9 cellular contexts compared by ENCODE assay signal in the genomic region with DNA sequence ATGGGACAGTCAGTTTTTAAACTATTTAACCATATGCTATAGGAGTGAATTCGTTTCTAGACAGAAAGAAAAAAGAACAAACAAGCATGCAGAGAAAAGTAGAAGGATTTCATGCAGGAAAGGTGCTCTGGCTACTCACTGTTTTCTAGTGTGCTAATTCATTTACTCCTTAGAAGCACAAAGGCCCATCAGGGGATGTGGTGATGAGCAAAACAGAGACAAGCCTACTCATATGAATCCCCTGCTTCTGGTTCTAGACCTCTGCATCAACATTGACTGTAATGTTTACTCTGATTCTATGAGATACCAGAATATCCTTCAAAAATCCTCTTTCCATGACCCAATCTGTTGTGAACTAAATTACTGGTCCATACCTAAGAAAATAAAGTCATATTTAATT.
"Had no signal": no experiment of that assay in that cellular context is flagged by ENCODE, and none has a peak within 500 bp of the region (broad histone marks: within the 10 kb centered on the region; RNA-seq: fewer than 3 reads in every experiment).

No MANE protein-coding gene starts in this region.

- H3K4me2 ChIP-seq: GM23338 had no signal

- H2AFZ ChIP-seq: GM23338 had no signal

- H3K4me3 Mint-ChIP-seq: GM23338, H9 had no signal

- H3K27ac Mint-ChIP-seq: GM23338 had no signal

- H3K4me1 Mint-ChIP-seq: GM23338 had no signal

- H3K4me3 ChIP-seq: GM23338, K562 had no signal

- DNase-seq: H9, HCEC 1CT, IMR-90, KG1 had no signal

- ATAC-seq: GM23338, K562 had no signal

- FAIRE-seq: H1, H54, HTR-8/SVneo, K562 had no signal
